11 cellular contexts compared by ENCODE assay signal in genomic region chr9:96484521-96484931, GRCh38. TPM values are rescaled to one million over a fixed set of nuclear protein-coding genes. Genes with fewer than 3 reads are reported as not detected.
DNase-seq lines count a peak whose midpoint lies in the region; ATAC-seq and TF ChIP-seq lines count a peak whose summit lies in the region.
"Had no signal": no experiment of that assay in that cellular context is flagged by ENCODE, and none has a peak within 500 bp of the region (broad histone marks: within the 10 kb centered on the region; RNA-seq: fewer than 3 reads in every experiment).

No MANE protein-coding gene starts in this region.

- no peaks in the 10 kb centered on the region for H3F3A ChIP-seq in OCI-LY1 (ENCODE audit: insufficient read depth, low read length)

- no peaks in the 10 kb centered on the region for H3K9me3 Mint-ChIP-seq in CD4-positive, alpha-beta T cell
- no peaks in the 10 kb centered on the region for H3K9me3 Mint-ChIP-seq in T-cell
- H3K9me3 Mint-ChIP-seq: CD4-positive, alpha-beta memory T cell had no signal

- CTCF ChIA-PET in GM10248 (lab: Yijun Ruan, JAX) (no interaction called here), T-cell (lab: Charles Lee) (no interaction called here)
- CTCF ChIA-PET in CD4-positive, alpha-beta T cell (lab: Charles Lee): no interaction called here

- no peak overlapping the region for H3K27ac Mint-ChIP-seq in CD4-positive, alpha-beta T cell
- no peak overlapping the region for H3K27ac Mint-ChIP-seq in T-cell

- POLR2A ChIA-PET in GM10248 (lab: Yijun Ruan, JAX): no interaction called here
- POLR2A ChIA-PET in CD4-positive, alpha-beta T cell (lab: Charles Lee): no interaction called here
- POLR2A ChIA-PET in T-cell (lab: Charles Lee): no interaction called here

- H3K4me3 Mint-ChIP-seq in CD4-positive, alpha-beta T cell: no peak overlapping the region
- H3K4me3 Mint-ChIP-seq in T-cell: no peak overlapping the region
- H3K4me3 Mint-ChIP-seq: CD4-positive, alpha-beta memory T cell had no signal

- no peaks in the 10 kb centered on the region for H3K79me2 ChIP-seq in OCI-LY1 (ENCODE audit: insufficient read depth, low read length)

- no peak for TF ChIP-seq CTCF in GM10248 (IDR thresholded peaks at IDR 0.05; ENCODE audit: control extremely low read depth, extremely low read depth, low read depth, missing control alignments)
- no peak for TF ChIP-seq CTCF in OCI-LY1 (IDR thresholded peaks at IDR 0.05; ENCODE audit: low read length)
- TF ChIP-seq CTCF in suprapubic skin (IDR thresholded peaks at IDR 0.05): no peak
- no peak for TF ChIP-seq CTCF in CD4-positive, alpha-beta T cell (IDR thresholded peaks at IDR 0.05)

- WGBS in suprapubic skin: 89% methylated on average over 4 of the region's 4 CpGs

- H3K9me3 ChIP-seq in OCI-LY1 (ENCODE audit: low read length) (no peaks in the 10 kb centered on the region), suprapubic skin (no peaks in the 10 kb centered on the region)
- H3K9me3 ChIP-seq in CD4-positive, alpha-beta T cell (ENCODE audit: control insufficient read depth, low read length): no peaks in the 10 kb centered on the region

- no peaks in the 10 kb centered on the region for H4K20me1 ChIP-seq in OCI-LY1 (ENCODE audit: insufficient read depth, low read length)

- intact Hi-C loops in CD4-positive, alpha-beta T cell (cut with DNase I, micrococcal nuclease): no loop called here

- H3K27me3 ChIP-seq in OCI-LY1 (ENCODE audit: insufficient read depth, low read length): no peaks in the 10 kb centered on the region
- no peaks in the 10 kb centered on the region for H3K27me3 ChIP-seq in suprapubic skin
- H3K27me3 ChIP-seq in CD4-positive, alpha-beta T cell (ENCODE audit: control insufficient read depth, insufficient read depth, low read length): no peaks in the 10 kb centered on the region

- no peaks in the 10 kb centered on the region for H3K9me2 ChIP-seq in OCI-LY1 (ENCODE audit: low read depth, low read length)

- TF ChIP-seq POLR2A in suprapubic skin (IDR thresholded peaks at IDR 0.05): no peak

- H3K9ac ChIP-seq in OCI-LY1 (ENCODE audit: low read length): no peak overlapping the region

- H3K4me1 ChIP-seq in OCI-LY1 (ENCODE audit: insufficient read depth, low read length, severe bottlenecking) (peaks cover 15% of the 10 kb centered on the region), suprapubic skin (peaks cover 20% of the 10 kb centered on the region)

- no peak for TF ChIP-seq EP300 in suprapubic skin (IDR thresholded peaks at IDR 0.05)

- H3K4me2 ChIP-seq in OCI-LY1 (ENCODE audit: low read length): peak overlapping the region; percentile 7; the same call in 1 of the 2 replicates

- no peaks in the 10 kb centered on the region for H3K27me3 Mint-ChIP-seq in CD4-positive, alpha-beta T cell
- no peaks in the 10 kb centered on the region for H3K27me3 Mint-ChIP-seq in T-cell
- H3K27me3 Mint-ChIP-seq: CD4-positive, alpha-beta memory T cell had no signal

- peak overlapping the region; percentile 71 for H3K27ac ChIP-seq in OCI-LY1 (ENCODE audit: low read depth, low read length, poor library complexity, severe bottlenecking)
- H3K27ac ChIP-seq in suprapubic skin: no peak overlapping the region
- no peak overlapping the region for H3K27ac ChIP-seq in CD4-positive, alpha-beta T cell (ENCODE audit: low read depth, low read length)

- peak; percentile 95 for ATAC-seq in GM19328 (IDR thresholded peaks at IDR 0.05; ENCODE audit: unreplicated experiment)
- ATAC-seq in HG02938 (IDR thresholded peaks at IDR 0.05; ENCODE audit: unreplicated experiment): peak; percentile 93
- ATAC-seq in CD4-positive, alpha-beta T cell (ENCODE audit: poor library complexity): no peak
- no peak for ATAC-seq in T-cell (replicated peaks in 1 of 4)

- DNase-seq in GM10248 (ENCODE audit: extremely low spot score) (peak; percentile 77), suprapubic skin (ENCODE audit: low spot score in 2 of 2) (no peak), T-cell (no peak), Ammon's horn (ENCODE audit: low spot score) (no peak)
- DNase-seq in CD4-positive, alpha-beta T cell: no peak
- DNase-seq: activated CD8-positive, alpha-beta memory T cell treated with anti-CD3 and anti-CD28 coated beads, Interleukin-2, amount 50 U/mL, for 48 hours; CD4-positive, alpha-beta memory T cell; OCI-M1 had no signal

- peaks cover 81% of the 10 kb centered on the region for H3K36me3 Mint-ChIP-seq in CD4-positive, alpha-beta T cell (ENCODE audit: low read depth)
- H3K36me3 Mint-ChIP-seq in T-cell: peaks cover 56% of the 10 kb centered on the region

- no peak overlapping the region for H2AFZ ChIP-seq in OCI-LY1 (ENCODE audit: low read length)

- no peaks in the 10 kb centered on the region for H3K36me3 ChIP-seq in OCI-LY1 (ENCODE audit: insufficient read depth, low read length)
- H3K36me3 ChIP-seq in suprapubic skin: peaks cover 28% of the 10 kb centered on the region

- no peaks in the 10 kb centered on the region for H3K4me1 Mint-ChIP-seq in CD4-positive, alpha-beta T cell (ENCODE audit: low read depth)
- peaks cover 0 to 18% (median 7%) of the 10 kb centered on the region in 3 donors for H3K4me1 Mint-ChIP-seq in T-cell

- no peak overlapping the region for H3K4me3 ChIP-seq in OCI-LY1 (ENCODE audit: low read depth, low read length, poor library complexity, severe bottlenecking)
- H3K4me3 ChIP-seq in suprapubic skin: no peak overlapping the region

RNA-seq across cellular contexts. Expression of gene HABP4, which starts 34.6 kb away (rescaled TPM):
- total RNA-seq in suprapubic skin (1 to 10 TPM; 3.9 to 9.2 (median 7.1) TPM), T-cell (10 to 100 TPM; 18.2 to 30.8 (median 25.3) TPM)
- 10 to 100 TPM; 29.7 to 31.7 TPM for total RNA-seq in CD4-positive, alpha-beta T cell

Comparison
In these comparisons a context has a peak if more than half of its experiments do, and no peak if none do; other contexts are left out.
1. ATAC-seq: peak in GM19328 (single experiment) and HG02938 (single experiment); none in CD4-positive, alpha-beta T cell (single experiment) and T-cell (0 of 4).